In the genomic region with DNA sequence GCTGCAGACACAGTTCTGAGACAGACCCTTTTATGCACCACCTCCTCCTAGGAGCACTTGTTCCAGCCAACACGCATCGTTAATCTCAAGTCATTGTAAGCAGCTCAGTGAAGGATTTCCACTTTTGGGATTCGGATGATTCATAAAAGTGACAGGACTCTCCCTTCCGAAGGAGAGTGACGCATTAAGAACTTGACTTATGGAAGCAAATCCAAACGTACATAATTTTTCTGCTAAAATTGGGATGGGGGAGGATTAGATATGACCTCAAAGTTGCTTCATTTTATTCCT, we compare ENCODE assay signal across 18 cellular contexts.
"Had no signal": no experiment of that assay in that cellular context is flagged by ENCODE, and none has a peak within 500 bp of the region (broad histone marks: within the 10 kb centered on the region; RNA-seq: fewer than 3 reads in every experiment).

No MANE protein-coding gene starts in this region.

- H3K9me3 Mint-ChIP-seq: nephron progenitor cell had no signal

- DNase-seq: foreskin melanocyte; heart right ventricle; hypothalamus; left colon; mesendoderm; naive B cell; nephron progenitor cell; psoas muscle; stimulated activated CD4-positive, alpha-beta T cell treated with anti-CD3 and anti-CD28 coated beads, Interleukin-12 subunit alpha, Interleukin-12 subunit beta, amount 100 ng/mL, for 4 hours; stimulated activated naive CD8-positive, alpha-beta T cell treated with anti-CD3 and anti-CD28 coated beads, Interleukin-15, Interleukin-2, amounts not matched to agents 100 U/mL and 50 U/mL, for 24 hours had no signal

- H3K36me3 Mint-ChIP-seq: naive B cell had no signal

- FAIRE-seq: endothelial cell of umbilical vein, islet of Langerhans had no signal

- H3K27me3 ChIP-seq: right atrium auricular region, vagina had no signal

- H3K9me3 ChIP-seq: heart right ventricle, psoas muscle, right atrium auricular region, sigmoid colon, tibial nerve, upper lobe of right lung, vagina had no signal

- H3K36me3 ChIP-seq: heart right ventricle, right atrium auricular region, sigmoid colon, tibial nerve, upper lobe of right lung, vagina had no signal

- H3K4me3 Mint-ChIP-seq: naive B cell, nephron progenitor cell had no signal

- ATAC-seq: heart right ventricle; left colon; psoas muscle; stimulated activated naive CD8-positive, alpha-beta T cell treated with anti-CD3 and anti-CD28 coated beads, Interleukin-15, Interleukin-2, amounts not matched to agents 100 U/mL and 50 U/mL, for 24 hours; upper lobe of right lung had no signal

- H3K4me1 ChIP-seq: heart right ventricle, psoas muscle, right atrium auricular region, upper lobe of right lung, vagina had no signal

- H3K27ac Mint-ChIP-seq: naive B cell, nephron progenitor cell had no signal

- H3K27ac ChIP-seq: heart right ventricle, psoas muscle, right atrium auricular region, sigmoid colon, skin epidermis, tibial nerve, upper lobe of right lung, vagina had no signal

- H3K4me3 ChIP-seq: heart right ventricle, psoas muscle, right atrium auricular region, sigmoid colon, skin epidermis, tibial nerve, upper lobe of right lung, vagina had no signal

- H3K4me1 Mint-ChIP-seq: naive B cell had no signal
